Comparison of ENCODE assay signal across 1 cellular context in genomic region chr22:19407649-19408606, GRCh38.
TF ChIP-seq lines count a peak whose summit lies in the region.

No MANE protein-coding gene starts in this region.

TF ChIP-seq in K562, 482 proteins besides CTCF, POLR2A, EP300 and RAD21 (continued from another document):
- TF ChIP-seq ZNF609 (CRISPR knock-in tag; IDR thresholded peaks at IDR 0.05; ENCODE audit: borderline replicate concordance) (0 out of 2 replicates have a peak, but pooled peaks have one; percentile 51), GATA2 (CRISPR knock-in tag; IDR thresholded peaks at IDR 0.05) (no peak), CC2D1A (IDR thresholded peaks at IDR 0.05) (peak; percentile 64; the same call in 1 of the 2 replicates), KLF13 (tag; IDR thresholded peaks at IDR 0.05; ENCODE audit: borderline replicate concordance, low read depth) (peak; percentile 63; the same call in 1 of the 2 replicates), ZNF41 (CRISPR knock-in tag; conservative IDR thresholded peaks at IDR 0.05) (peak; percentile 53; the same call in 1 of the 2 replicates), PHTF2 (CRISPR knock-in tag; IDR thresholded peaks at IDR 0.05) (no peak), L3MBTL2 (IDR thresholded peaks at IDR 0.05) (peak; percentile 67; the same call in 1 of the 2 replicates), ZBTB2 (IDR thresholded peaks at IDR 0.05) (peak; percentile 48), MXI1 (IDR thresholded peaks at IDR 0.05; ENCODE audit: low read depth, low read length) (peak; percentile 66; the same call in 1 of the 2 replicates), DACH1 (IDR thresholded peaks at IDR 0.05; ENCODE audit: partially characterized antibody) (no peak), ZFP36 (IDR thresholded peaks at IDR 0.05; ENCODE audit: low read depth, low read length, partially characterized antibody) (peak; percentile 20), MAZ (CRISPR knock-in tag; conservative IDR thresholded peaks at IDR 0.05 in 1 of 2, IDR thresholded peaks at IDR 0.05 in 1 of 2) (0 out of 4 replicates have a peak, but pooled peaks of 1 of the 2 experiments have one; percentile 39), ZNF274 (IDR thresholded peaks at IDR 0.05; ENCODE audit: borderline replicate concordance, low read depth, low read length) (peak; percentile 65; the same call in 1 of the 2 replicates), ETV1 (tag; conservative IDR thresholded peaks at IDR 0.05; ENCODE audit: low read depth) (peak; percentile 14; the same call in 1 of the 2 replicates), HDAC6 (IDR thresholded peaks at IDR 0.05; ENCODE audit: low read depth, low read length) (0 out of 2 replicates have a peak, but pooled peaks have one; percentile 14), NEUROD1 (IDR thresholded peaks at IDR 0.05; ENCODE audit: borderline replicate concordance, low read depth, low read length, partially characterized antibody) (peak; percentile 58), ZNF740 (CRISPR knock-in tag; IDR thresholded peaks at IDR 0.05) (no peak), ZNF740 (tag; IDR thresholded peaks at IDR 0.05) (no peak), NCOA6 (IDR thresholded peaks at IDR 0.05) (no peak), VEZF1 (CRISPR knock-in tag; IDR thresholded peaks at IDR 0.05) (peak; percentile 50; the same call in 1 of the 2 replicates), KLF10 (CRISPR knock-in tag; IDR thresholded peaks at IDR 0.05) (0 out of 2 replicates have a peak, but pooled peaks have one; percentile 11), HEY1 (CRISPR knock-in tag; IDR thresholded peaks at IDR 0.05; ENCODE audit: borderline replicate concordance) (no peak), MITF (IDR thresholded peaks at IDR 0.05) (peak; percentile 76), PCBP1 (IDR thresholded peaks at IDR 0.05; ENCODE audit: low read depth, low read length, poor library complexity, severe bottlenecking) (no peak), TSHZ1 (CRISPR knock-in tag; IDR thresholded peaks at IDR 0.05) (0 out of 2 replicates have a peak, but pooled peaks have one; percentile 26), NR3C1 (CRISPR knock-in tag; IDR thresholded peaks at IDR 0.05) (no peak), NCOR1 (IDR thresholded peaks at IDR 0.05) (peak; percentile 95), NKRF (IDR thresholded peaks at IDR 0.05; ENCODE audit: borderline replicate concordance) (peak; percentile 60; the same call in 1 of the 2 replicates), PURB (CRISPR knock-in tag; IDR thresholded peaks at IDR 0.05; ENCODE audit: low read depth) (no peak), CREB3L1 (IDR thresholded peaks at IDR 0.05; ENCODE audit: borderline replicate concordance, low read depth) (no peak; the same call in 1 of the 2 replicates)
